In the genomic region with DNA sequence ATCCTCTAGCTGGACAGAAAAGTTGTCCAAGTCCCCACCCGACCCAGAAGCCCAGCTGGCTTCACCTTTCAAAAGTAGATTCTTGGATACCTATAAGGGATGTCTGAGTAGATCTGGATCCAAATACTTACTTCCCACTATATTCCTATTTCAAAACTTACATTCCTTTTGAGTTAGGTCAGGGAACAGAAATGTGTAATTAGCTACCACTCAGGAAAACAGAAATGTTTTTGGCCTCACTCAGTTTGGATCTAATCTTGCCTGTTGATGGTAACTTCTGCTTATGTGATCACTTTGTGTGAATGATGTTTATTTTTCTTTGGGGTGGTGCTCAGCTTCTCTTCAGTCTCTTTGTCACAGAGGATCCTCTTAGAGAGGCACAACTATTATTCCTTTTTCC, we compare ENCODE assay signal across 20 cellular contexts.
DNase-seq lines count a peak whose midpoint lies in the region; ATAC-seq and TF ChIP-seq lines count a peak whose summit lies in the region.
"Had no signal": no experiment of that assay in that cellular context is flagged by ENCODE, and none has a peak within 500 bp of the region (broad histone marks: within the 10 kb centered on the region; RNA-seq: fewer than 3 reads in every experiment).

No MANE protein-coding gene starts in this region.

- TF ChIP-seq CTCF in RWPE2 (IDR thresholded peaks at IDR 0.05; ENCODE audit: poor library complexity, severe bottlenecking) (no peak), fibroblast of lung (conservative IDR thresholded peaks at IDR 0.05 in 1 of 2, IDR thresholded peaks at IDR 0.05 in 1 of 2; ENCODE audit: low read depth in 1 of 2, low read length in 2 of 2) (no peak), osteocyte (IDR thresholded peaks at IDR 0.05) (no peak), adrenal gland (IDR thresholded peaks at IDR 0.05) (no peak)

- H3K4me2 ChIP-seq in fibroblast of lung (ENCODE audit: extremely low read depth, insufficient read depth, low read length), result no peak overlapping the region

- H3K79me2 ChIP-seq in fibroblast of lung (ENCODE audit: control insufficient read depth, insufficient read depth, low read length), result no peaks in the 10 kb centered on the region
- H3K79me2 ChIP-seq: parathyroid adenoma had no signal

- no peaks in the 10 kb centered on the region for H3K27me3 Mint-ChIP-seq in osteocyte (ENCODE audit: unreplicated experiment)
- H3K27me3 Mint-ChIP-seq: naive B cell had no signal

- no peaks in the 10 kb centered on the region for H3K36me3 ChIP-seq in RWPE2 (ENCODE audit: low read depth)
- no peaks in the 10 kb centered on the region for H3K36me3 ChIP-seq in fibroblast of lung (ENCODE audit: control insufficient read depth, insufficient read depth, low read length)
- H3K36me3 ChIP-seq in adrenal gland (replicated peaks in 1 of 2), result no peaks in the 10 kb centered on the region

- ATAC-seq in RWPE2 (ENCODE audit: low read depth) (peak; percentile 84), GM21447 (IDR thresholded peaks at IDR 0.05; ENCODE audit: unreplicated experiment) (no peak)
- ATAC-seq: Panc1 had no signal

- no peaks in the 10 kb centered on the region for H4K20me1 ChIP-seq in fibroblast of lung (ENCODE audit: control insufficient read depth, extremely low read depth, insufficient read depth, low read length)

- no peaks in the 10 kb centered on the region for H3K27me3 ChIP-seq in RWPE2 (ENCODE audit: insufficient read depth, poor library complexity, severe bottlenecking)
- H3K27me3 ChIP-seq in fibroblast of lung (ENCODE audit: control insufficient read depth, insufficient read depth, low read length), result no peaks in the 10 kb centered on the region
- no peaks in the 10 kb centered on the region for H3K27me3 ChIP-seq in adrenal gland

- H3K9ac ChIP-seq in fibroblast of lung (ENCODE audit: insufficient read depth, low read length), result no peak overlapping the region
- H3K9ac ChIP-seq: parathyroid adenoma had no signal

- H3K9me3 ChIP-seq in RWPE2 (ENCODE audit: severe bottlenecking), result no peaks in the 10 kb centered on the region
- H3K9me3 ChIP-seq in fibroblast of lung (ENCODE audit: control insufficient read depth, insufficient read depth, low read depth, low read length), result no peaks in the 10 kb centered on the region
- H3K9me3 ChIP-seq in adrenal gland (replicated peaks in 1 of 3), result no peaks in the 10 kb centered on the region
- H3K9me3 ChIP-seq: Caco-2 had no signal

- peaks cover 9% of the 10 kb centered on the region for H3K9me3 Mint-ChIP-seq in osteocyte (ENCODE audit: unreplicated experiment)

- 33 to 64% (median 46%) methylated on average over 1 of the region's 1 CpG for WGBS in adrenal gland, 4 donors

- no peak for TF ChIP-seq POLR2A in adrenal gland (IDR thresholded peaks at IDR 0.05)

- H3K27ac Mint-ChIP-seq in osteocyte (ENCODE audit: unreplicated experiment), result peak overlapping the region; percentile 9
- H3K27ac Mint-ChIP-seq: naive B cell had no signal

- no peak overlapping the region for H3K4me3 Mint-ChIP-seq in osteocyte (ENCODE audit: unreplicated experiment)
- H3K4me3 Mint-ChIP-seq: naive B cell had no signal

- DNase-seq in ELR (ENCODE audit: low read depth), result peak; percentile 70
- no peak for DNase-seq in RWPE2 (ENCODE audit: low spot score)
- peak; percentile 65 to 81 for DNase-seq in fibroblast of lung (ENCODE audit: low read depth in 2 of 2)
- DNase-seq in osteocyte (ENCODE audit: extremely low spot score, unreplicated experiment), result no peak
- no peak for DNase-seq in NCI-H526 (lab: John Stamatoyannopoulos, UW)
- no peak for DNase-seq in adrenal gland
- DNase-seq in NCI-H2227 (lab: John Stamatoyannopoulos, UW; ENCODE audit: unreplicated experiment), result no peak
- DNase-seq: activated CD4-positive, alpha-beta T cell treated with anti-CD3 and anti-CD28 coated beads for 1 hour; Caco-2; glutamatergic neuron; Karpas-422; naive B cell; NCI-H1417; NCI-H2171; stimulated activated CD4-positive, alpha-beta T cell treated with anti-CD3 and anti-CD28 coated beads, Interleukin-2, amount 100 ng/mL, for 48 hours; T-helper 9 cell had no signal

- intact Hi-C loops in adrenal gland (cut with DNase I), result no loop called here

- no peak overlapping the region for H2AFZ ChIP-seq in fibroblast of lung (ENCODE audit: low read length)
- H2AFZ ChIP-seq: parathyroid adenoma had no signal

- no peaks in the 10 kb centered on the region for H3K36me3 Mint-ChIP-seq in osteocyte (ENCODE audit: unreplicated experiment)
- H3K36me3 Mint-ChIP-seq: naive B cell had no signal

- H3K4me3 ChIP-seq in RWPE2 (ENCODE audit: severe bottlenecking) (no peak overlapping the region), fibroblast of lung (replicated peaks in 1 of 4; ENCODE audit: control extremely low read depth in 1 of 4, insufficient read depth in 1 of 4, low read depth in 3 of 4, low read length in 4 of 4) (no peak overlapping the region), adrenal gland (no peak overlapping the region)
- H3K4me3 ChIP-seq: SK-N-MC had no signal

- peaks cover 4% of the 10 kb centered on the region for H3K4me1 Mint-ChIP-seq in osteocyte (ENCODE audit: unreplicated experiment)
- H3K4me1 Mint-ChIP-seq: naive B cell had no signal

- H3K4me1 ChIP-seq in RWPE2 (ENCODE audit: insufficient read depth, poor library complexity, severe bottlenecking), result no peaks in the 10 kb centered on the region
- H3K4me1 ChIP-seq in fibroblast of lung (ENCODE audit: control insufficient read depth, extremely low read depth, insufficient read depth, low read length), result no peaks in the 10 kb centered on the region
- H3K4me1 ChIP-seq in adrenal gland (replicated peaks in 1 of 2), result no peaks in the 10 kb centered on the region
- H3K4me1 ChIP-seq: Caco-2, parathyroid adenoma had no signal

- no peak overlapping the region for H3K27ac ChIP-seq in RWPE2 (ENCODE audit: poor library complexity, severe bottlenecking)
- no peak overlapping the region for H3K27ac ChIP-seq in fibroblast of lung (ENCODE audit: insufficient read depth, low read length)
- H3K27ac ChIP-seq in adrenal gland, result no peak overlapping the region
- H3K27ac ChIP-seq: parathyroid adenoma, SK-N-MC had no signal

Comparison
In these comparisons a context has a peak if more than half of its experiments do, and no peak if none do; other contexts are left out.
1. DNase-seq: peak in ELR (single experiment) and fibroblast of lung (2 of 2); none in RWPE2 (single experiment), osteocyte (single experiment), NCI-H526 (0 of 2), adrenal gland (0 of 7) and NCI-H2227 (single experiment).